ENCODE assay signal across 26 cellular contexts in the genomic region with DNA sequence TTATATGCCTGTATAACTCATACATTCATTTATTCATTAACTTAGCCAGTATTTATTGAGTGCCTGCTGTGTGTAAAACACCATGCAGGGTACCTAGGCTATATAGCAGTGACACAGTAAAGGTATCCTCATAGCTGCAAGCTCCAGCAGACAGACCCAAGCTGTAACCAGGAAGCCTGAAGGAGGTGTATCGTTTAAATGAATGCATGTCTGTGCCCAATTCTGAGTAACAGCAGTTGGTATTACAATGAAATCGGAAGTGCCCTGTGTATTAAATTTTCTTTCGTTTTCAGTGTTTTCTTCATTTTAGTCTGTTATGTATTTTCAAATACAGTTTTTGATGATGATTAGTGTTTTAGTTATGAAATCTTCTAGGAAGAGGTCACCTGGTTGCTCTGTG.
DNase-seq lines count a peak whose midpoint lies in the region; ATAC-seq, FAIRE-seq and TF ChIP-seq lines count a peak whose summit lies in the region.
"Had no signal": no experiment of that assay in that cellular context is flagged by ENCODE, and none has a peak within 500 bp of the region (broad histone marks: within the 10 kb centered on the region; RNA-seq: fewer than 3 reads in every experiment).

No MANE protein-coding gene starts in this region.

- H3K27me3 Mint-ChIP-seq in CD4-positive, CD25-positive, alpha-beta regulatory T cell: no peaks in the 10 kb centered on the region
- no peaks in the 10 kb centered on the region for H3K27me3 Mint-ChIP-seq in stimulated activated naive CD8-positive, alpha-beta T cell treated with anti-CD3 and anti-CD28 coated beads, Interleukin-15, amount 100 ng/mL, for 72 hours
- H3K27me3 Mint-ChIP-seq: CD4-positive, alpha-beta memory T cell had no signal

- no peaks in the 10 kb centered on the region for H3K36me3 ChIP-seq in CD4-positive, CD25-positive, alpha-beta regulatory T cell (ENCODE audit: control insufficient read depth, insufficient read depth, low read length)
- H3K36me3 ChIP-seq: BE2C; BLaER1 treated with 17β-estradiol and CSF1 and Interleukin-3, amounts not matched to agents 10 nM and 100 nM had no signal

- peak in 1 of 3 donors; percentile 71 for DNase-seq in CD4-positive, CD25-positive, alpha-beta regulatory T cell
- no peak for DNase-seq in GM12892 (ENCODE audit: insufficient read length)
- DNase-seq in NCI-H69 (lab: John Stamatoyannopoulos, UW): peak; percentile 28
- DNase-seq in kidney tubule cell (ENCODE audit: low spot score): peak; percentile 13
- no peak for DNase-seq in stimulated activated naive CD8-positive, alpha-beta T cell treated with anti-CD3 and anti-CD28 coated beads, Interleukin-15, amount 100 ng/mL, for 72 hours
- no peak for DNase-seq in NCI-H345 (lab: John Stamatoyannopoulos, UW)
- DNase-seq: 8988T; ACHN; AML-193; BE2C; Calu3; CD4-positive, alpha-beta memory T cell; COR-L47; DMS53; DMS79 treated with DMSO at 0.1 percent for 48 hours; GF-D8; GM23248; H7; HCEC 1CT had no signal

- peak overlapping the region in 2 of 3 donors; percentile 0 to 61 for H3K27ac Mint-ChIP-seq in CD4-positive, CD25-positive, alpha-beta regulatory T cell
- no peak overlapping the region for H3K27ac Mint-ChIP-seq in stimulated activated naive CD8-positive, alpha-beta T cell treated with anti-CD3 and anti-CD28 coated beads, Interleukin-15, amount 100 ng/mL, for 72 hours
- H3K27ac Mint-ChIP-seq: CD4-positive, alpha-beta memory T cell had no signal

- peak overlapping the region; percentile 29 for H3K4me3 ChIP-seq in CD4-positive, CD25-positive, alpha-beta regulatory T cell (ENCODE audit: low read depth, low read length)
- H3K4me3 ChIP-seq: A549; BLaER1 treated with 17β-estradiol and CSF1 and Interleukin-3, amounts not matched to agents 10 nM and 100 nM; GM23248 had no signal

- no peaks in the 10 kb centered on the region for H3K27me3 ChIP-seq in CD4-positive, CD25-positive, alpha-beta regulatory T cell (ENCODE audit: control insufficient read depth, insufficient read depth, low read length)
- H3K27me3 ChIP-seq: BE2C; BLaER1 treated with 17β-estradiol and CSF1 and Interleukin-3, amounts not matched to agents 10 nM and 100 nM had no signal

- peaks cover 0 to 2% (median 0%) of the 10 kb centered on the region in 7 donors for H3K9me3 Mint-ChIP-seq in CD4-positive, CD25-positive, alpha-beta regulatory T cell
- no peaks in the 10 kb centered on the region for H3K9me3 Mint-ChIP-seq in stimulated activated naive CD8-positive, alpha-beta T cell treated with anti-CD3 and anti-CD28 coated beads, Interleukin-15, amount 100 ng/mL, for 72 hours
- H3K9me3 Mint-ChIP-seq: CD14-positive monocyte had no signal

- TF ChIP-seq POLR2A in GM12892 (IDR thresholded peaks at IDR 0.05; ENCODE audit: low read depth, low read length): no peak

- FAIRE-seq in GM12892 (lab: Jason Lieb, UNC): peak; percentile 17
- FAIRE-seq: A549, GM19239, H1 had no signal

- peak in 1 of 2 donors; percentile 70 for ATAC-seq in CD4-positive, CD25-positive, alpha-beta regulatory T cell (ENCODE audit: low read depth in 2 of 2)
- ATAC-seq in stimulated activated naive CD8-positive, alpha-beta T cell treated with anti-CD3 and anti-CD28 coated beads, Interleukin-15, amount 100 ng/mL, for 72 hours: no peak
- ATAC-seq in HG02763 (IDR thresholded peaks at IDR 0.05; ENCODE audit: unreplicated experiment) (no peak), HG03196 (IDR thresholded peaks at IDR 0.05; ENCODE audit: unreplicated experiment) (no peak)
- ATAC-seq: A549 had no signal

- no peaks in the 10 kb centered on the region for H3K4me1 ChIP-seq in CD4-positive, CD25-positive, alpha-beta regulatory T cell (ENCODE audit: control insufficient read depth, insufficient read depth, low read length, poor library complexity, severe bottlenecking)

- H3K4me3 Mint-ChIP-seq in CD4-positive, CD25-positive, alpha-beta regulatory T cell: peak overlapping the region in 2 of 4 donors; percentile 4 to 33
- no peak overlapping the region for H3K4me3 Mint-ChIP-seq in stimulated activated naive CD8-positive, alpha-beta T cell treated with anti-CD3 and anti-CD28 coated beads, Interleukin-15, amount 100 ng/mL, for 72 hours
- H3K4me3 Mint-ChIP-seq: CD14-positive monocyte; CD4-positive, alpha-beta memory T cell had no signal

- peaks cover 11% of the 10 kb centered on the region for H3K36me3 Mint-ChIP-seq in CD4-positive, CD25-positive, alpha-beta regulatory T cell

- no peaks in the 10 kb centered on the region for H3K9me3 ChIP-seq in CD4-positive, CD25-positive, alpha-beta regulatory T cell (ENCODE audit: control insufficient read depth in 2 of 2, low read length in 2 of 2)
- H3K9me3 ChIP-seq: A549, BE2C had no signal

- H3K4me1 Mint-ChIP-seq in CD4-positive, CD25-positive, alpha-beta regulatory T cell: peaks cover 0 to 8% (median 3%) of the 10 kb centered on the region in 4 donors
- H3K4me1 Mint-ChIP-seq in stimulated activated naive CD8-positive, alpha-beta T cell treated with anti-CD3 and anti-CD28 coated beads, Interleukin-15, amount 100 ng/mL, for 72 hours: no peaks in the 10 kb centered on the region
- H3K4me1 Mint-ChIP-seq: CD14-positive monocyte had no signal

- no peak overlapping the region for H3K27ac ChIP-seq in CD4-positive, CD25-positive, alpha-beta regulatory T cell (ENCODE audit: insufficient read depth, low read length, poor library complexity, severe bottlenecking)
- H3K27ac ChIP-seq: A549; BLaER1 treated with 17β-estradiol and CSF1 and Interleukin-3, amounts not matched to agents 10 nM and 100 nM; GM23248 had no signal

Comparison
In these comparisons a context has a peak if more than half of its experiments do, and no peak if none do; other contexts are left out.
1. DNase-seq: peak in NCI-H69 (single experiment) and kidney tubule cell (single experiment); none in GM12892 (single experiment), stimulated activated naive CD8-positive, alpha-beta T cell treated with anti-CD3 and anti-CD28 coated beads, Interleukin-15, amount 100 ng/mL, for 72 hours (0 of 2) and NCI-H345 (single experiment).
2. H3K27ac Mint-ChIP-seq: peak in CD4-positive, CD25-positive, alpha-beta regulatory T cell (2 of 3); none in stimulated activated naive CD8-positive, alpha-beta T cell treated with anti-CD3 and anti-CD28 coated beads, Interleukin-15, amount 100 ng/mL, for 72 hours (0 of 2).